Comparison of ENCODE assay signal across 21 cellular contexts in the genomic region with DNA sequence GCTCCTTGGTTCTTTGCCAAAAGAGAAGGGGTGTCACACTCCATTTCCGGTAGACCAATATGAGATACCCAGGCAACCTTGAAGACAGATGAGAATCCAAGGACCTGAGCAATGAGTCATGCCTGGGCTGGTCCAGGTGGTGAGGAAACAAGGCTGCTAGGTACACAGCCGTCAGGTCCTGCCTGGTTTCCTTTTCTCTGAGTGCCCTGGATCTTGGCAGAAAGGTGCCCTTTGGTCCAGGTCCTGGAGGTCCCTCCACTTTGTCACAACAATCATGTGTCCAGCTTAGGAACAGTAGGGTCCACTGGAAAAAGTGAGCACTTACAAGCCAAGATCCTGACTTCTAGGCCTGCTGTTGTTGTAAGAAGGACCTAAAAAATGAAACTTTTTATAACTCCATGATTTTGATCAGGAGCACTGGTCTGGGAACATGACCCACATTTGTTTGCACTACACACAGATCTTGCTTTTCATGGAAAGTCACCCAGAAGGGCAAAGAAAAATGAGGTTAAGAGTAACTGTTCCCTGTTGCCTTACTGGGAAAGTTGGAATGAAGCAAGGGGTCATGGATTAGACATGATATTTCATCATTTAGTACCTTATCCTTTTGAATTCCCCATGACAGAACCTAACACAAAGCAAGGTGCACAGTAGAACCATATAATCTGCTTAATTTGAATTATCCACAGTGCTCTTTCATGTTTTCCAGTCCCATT.
A peak's percentile ranks its signal among the peaks of the same experiment; 100 is the strongest.
DNase-seq lines count a peak whose midpoint lies in the region; ATAC-seq and TF ChIP-seq lines count a peak whose summit lies in the region.
"Had no signal": no experiment of that assay in that cellular context is flagged by ENCODE, and none has a peak within 500 bp of the region (broad histone marks: within the 10 kb centered on the region; RNA-seq: fewer than 3 reads in every experiment).

No MANE protein-coding gene starts in this region.

- no peak overlapping the region for H2AK5ac ChIP-seq in trophoblast cell (ENCODE audit: low read length)

- TF ChIP-seq POLR2A in body of pancreas (IDR thresholded peaks at IDR 0.05): no peak

- 19 to 34% methylated on average over 2 of the region's 2 CpGs for WGBS in body of pancreas, 2 donors
- WGBS in hepatocyte (ENCODE audit: low lambda C conversion rate, missing lambda C conversion rate): 82% methylated on average over 2 of the region's 2 CpGs
- WGBS in trophoblast cell (ENCODE audit: extremely low coverage, insufficient coverage, insufficient read length): no CpG with 5 or more reads among the region's 2 CpGs

- no peaks in the 10 kb centered on the region for H3K79me2 ChIP-seq in hepatocyte
- no peaks in the 10 kb centered on the region for H3K79me2 ChIP-seq in trophoblast cell (ENCODE audit: control insufficient read depth, insufficient read depth, low read length, poor library complexity)

- no peak overlapping the region for H4K8ac ChIP-seq in trophoblast cell (ENCODE audit: low read depth, low read length)

- intact Hi-C loops in body of pancreas (cut with DNase I) (no loop called here), head of caudate nucleus (cut with DNase I) (loop anchor here (10.0 kb wide), 2 partner anchors 127 to 317 kb away; no protein-coding TSS in a partner anchor)

- H2BK5ac ChIP-seq in trophoblast cell (ENCODE audit: low read depth, low read length, poor library complexity): no peak overlapping the region

- H3K14ac ChIP-seq in trophoblast cell (ENCODE audit: low read length): peak overlapping the region; percentile 4

- H3K36me3 ChIP-seq in body of pancreas (replicated peaks in 1 of 2; ENCODE audit: insufficient read depth in 1 of 2, low read depth in 2 of 2) (no peaks in the 10 kb centered on the region), hepatocyte (replicated peaks; ENCODE audit: insufficient read depth, low read depth) (no peaks in the 10 kb centered on the region), trophoblast cell (ENCODE audit: control insufficient read depth in 1 of 2, insufficient read depth in 2 of 2, low read length in 2 of 2) (no peaks in the 10 kb centered on the region)
- H3K36me3 ChIP-seq: HAP-1, SJCRH30 had no signal

- peak overlapping the region; percentile 1 for H4K91ac ChIP-seq in trophoblast cell (ENCODE audit: low read depth, low read length)

- no peaks in the 10 kb centered on the region for H4K20me1 ChIP-seq in hepatocyte (ENCODE audit: insufficient read depth, poor library complexity, severe bottlenecking)

- H3K79me1 ChIP-seq in trophoblast cell (ENCODE audit: low read length): peaks cover 5% of the 10 kb centered on the region

- peak; percentile 7 for DNase-seq in DMS53 treated with DMSO at 0.1 percent for 48 hours (lab: John Stamatoyannopoulos, UW; ENCODE audit: unreplicated experiment)
- peak in 3 of 4 donors; percentile 13 to 70 (median 36) for DNase-seq in body of pancreas
- DNase-seq in hepatocyte (ENCODE audit: low spot score): peak; percentile 39
- peak in 1 of 2 donors; percentile 56 for DNase-seq in trophoblast cell
- no peak for DNase-seq in GM20000 (ENCODE audit: low spot score)
- DNase-seq in activated gamma-delta T cell treated with Interleukin-2 at 50 U/mL for 16 hours: no peak
- no peak for DNase-seq in head of caudate nucleus
- DNase-seq: CD4-positive, CD25-positive, alpha-beta regulatory T cell; DMS 273 treated with DMSO at 0.1 percent for 48 hours; GM23248; KG1; NCI-H1092 treated with DMSO at 0.1 percent for 48 hours; NCI-H146; NCI-H2029; NCI-H2171; NCI-H345; NCI-H774; NK-92 treated with Interleukin-12 subunit alpha and Interleukin-12 subunit beta, amount 100 ng/mL, for 24 hours; SJCRH30 had no signal

- H2AFZ ChIP-seq in hepatocyte: no peak overlapping the region
- H2AFZ ChIP-seq in trophoblast cell (ENCODE audit: insufficient read depth, low read length, poor library complexity): no peak overlapping the region
- H2AFZ ChIP-seq: GM23248 had no signal

- H4K12ac ChIP-seq in trophoblast cell (ENCODE audit: low read depth, low read length): no peak overlapping the region

- H3K4me2 ChIP-seq in hepatocyte (no peak overlapping the region), trophoblast cell (ENCODE audit: low read length) (no peak overlapping the region)

- H3K18ac ChIP-seq in trophoblast cell (ENCODE audit: low read length): no peak overlapping the region

- H3K4me1 ChIP-seq in body of pancreas (peaks cover 17% of the 10 kb centered on the region), hepatocyte (ENCODE audit: insufficient read depth) (peaks cover 4% of the 10 kb centered on the region), trophoblast cell (ENCODE audit: control insufficient read depth in 1 of 2, insufficient read depth in 2 of 2, low read length in 2 of 2) (peaks cover 4 to 7% of the 10 kb centered on the region in 2 experiments)
- H3K4me1 ChIP-seq: HAP-1, SJCRH30 had no signal

- H3K23ac ChIP-seq in trophoblast cell (ENCODE audit: low read length): no peak overlapping the region

- no peak overlapping the region for H3K4ac ChIP-seq in trophoblast cell (ENCODE audit: low read depth, low read length)

- no peaks in the 10 kb centered on the region for H3K9me2 ChIP-seq in hepatocyte (replicated peaks; ENCODE audit: insufficient read depth)

- H2BK120ac ChIP-seq in trophoblast cell (ENCODE audit: insufficient read depth, low read length, poor library complexity): no peak overlapping the region

- H3K9me3 ChIP-seq in body of pancreas (no peaks in the 10 kb centered on the region), hepatocyte (ENCODE audit: low read depth) (no peaks in the 10 kb centered on the region), trophoblast cell (ENCODE audit: insufficient read depth, low read depth, low read length) (peaks cover 2% of the 10 kb centered on the region)
- H3K9me3 ChIP-seq: HAP-1, SJCRH30 had no signal

- no peak overlapping the region for H3K9ac ChIP-seq in trophoblast cell (ENCODE audit: low read length)
- H3K9ac ChIP-seq: GM23248 had no signal

- TF ChIP-seq CTCF in body of pancreas (IDR thresholded peaks at IDR 0.05): no peak
- TF ChIP-seq CTCF in hepatocyte (IDR thresholded peaks at IDR 0.05; ENCODE audit: poor library complexity): no peak
- no peak for TF ChIP-seq CTCF in GM20000 (IDR thresholded peaks at IDR 0.05; ENCODE audit: extremely low read depth, missing control alignments)

- ATAC-seq in body of pancreas: peak; percentile 27
- ATAC-seq: Panc1 had no signal

- H3K27ac ChIP-seq in body of pancreas (peak overlapping the region in 1 of 4 donors; percentile 34), hepatocyte (no peak overlapping the region), trophoblast cell (ENCODE audit: low read depth, low read length) (no peak overlapping the region)
- H3K27ac ChIP-seq: GM23248, SJCRH30 had no signal

- peak overlapping the region; percentile 30 for H2BK12ac ChIP-seq in trophoblast cell (ENCODE audit: low read length)

- no peaks in the 10 kb centered on the region for H3K27me3 ChIP-seq in body of pancreas
- peaks cover 37% of the 10 kb centered on the region for H3K27me3 ChIP-seq in hepatocyte
- H3K27me3 ChIP-seq in trophoblast cell (ENCODE audit: insufficient read depth, low read length): no peaks in the 10 kb centered on the region
- H3K27me3 ChIP-seq: SJCRH30 had no signal

- H3K4me3 ChIP-seq in body of pancreas (no peak overlapping the region), hepatocyte (no peak overlapping the region), trophoblast cell (ENCODE audit: low read depth, low read length) (no peak overlapping the region)
- H3K4me3 ChIP-seq: GM23248, HAP-1, SJCRH30 had no signal

Comparison
In these comparisons a context has a peak if more than half of its experiments do, and no peak if none do; other contexts are left out.
1. DNase-seq: peak in DMS53 treated with DMSO at 0.1 percent for 48 hours (single experiment), body of pancreas (3 of 4) and hepatocyte (single experiment); none in GM20000 (single experiment), activated gamma-delta T cell treated with Interleukin-2 at 50 U/mL for 16 hours (single experiment) and head of caudate nucleus (0 of 42).